ENCODE assay signal across 22 cellular contexts in the genomic region with DNA sequence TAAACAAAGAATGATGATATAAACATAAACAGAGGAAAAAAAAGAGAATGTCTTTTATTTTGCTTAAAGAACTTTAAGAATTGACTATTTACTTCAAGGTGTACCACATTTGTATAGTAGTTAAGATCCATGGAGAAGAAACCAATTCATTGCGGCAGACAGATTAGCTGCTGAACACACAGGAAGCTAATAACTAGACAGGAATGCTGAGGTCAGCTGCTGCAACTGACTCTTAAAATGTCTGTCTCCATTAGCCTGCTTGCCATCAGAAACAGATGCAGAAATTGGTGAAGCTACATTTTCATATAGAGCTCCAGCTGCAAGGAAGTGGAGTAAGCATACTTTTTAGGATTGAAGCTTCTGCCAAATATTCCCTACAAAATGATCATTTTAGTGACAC.
A peak's percentile ranks its signal among the peaks of the same experiment; 100 is the strongest.
DNase-seq lines count a peak whose midpoint lies in the region; ATAC-seq, FAIRE-seq and TF ChIP-seq lines count a peak whose summit lies in the region.
"Had no signal": no experiment of that assay in that cellular context is flagged by ENCODE, and none has a peak within 500 bp of the region (broad histone marks: within the 10 kb centered on the region; RNA-seq: fewer than 3 reads in every experiment).

No MANE protein-coding gene starts in this region.

- no peak for TF ChIP-seq CTCF in D721Med (IDR thresholded peaks at IDR 0.05; ENCODE audit: insufficient read depth, missing control alignments)
- no peak for TF ChIP-seq CTCF in choroid plexus epithelial cell (conservative IDR thresholded peaks at IDR 0.05; ENCODE audit: low read depth, low read length)

- no peak for DNase-seq in D721Med (ENCODE audit: insufficient read length, low spot score)
- peak; percentile 40 for DNase-seq in NCI-H226
- DNase-seq in choroid plexus epithelial cell (ENCODE audit: low read depth) = peak; percentile 50
- peak; percentile 15 for DNase-seq in pulmonary artery endothelial cell (ENCODE audit: low read depth, low spot score)
- DNase-seq in activated gamma-delta T cell treated with Interleukin-2 at 50 U/mL for 16 hours = no peak
- no peak for DNase-seq in NCI-H1930 (lab: John Stamatoyannopoulos, UW)
- DNase-seq: activated B cell treated with CpG ODN at 0.5 μM for 24 hours; activated CD4-positive, alpha-beta memory T cell treated with anti-CD3 and anti-CD28 coated beads for 36 hours; activated effector memory CD4-positive, alpha-beta T cell treated with anti-CD3 and anti-CD28 coated beads, Interleukin-2, amount 50 U/mL, for 16 hours; adrenal gland; caudate nucleus; gastrocnemius medialis; Karpas-422; NCI-H1092 treated with DMSO at 0.1 percent for 48 hours; NCI-H774; PC-9; stimulated activated CD4-positive, alpha-beta T cell treated with anti-CD3 and anti-CD28 coated beads, Interleukin-1b, Interleukin-23, amount 100 ng/mL, for 48 hours; stimulated activated naive CD4-positive, alpha-beta T cell treated with Interleukin-2 at 50 U/mL for 16 hours had no signal

- ATAC-seq in HG03139 (IDR thresholded peaks at IDR 0.05; ENCODE audit: unreplicated experiment) = no peak
- ATAC-seq: gastrocnemius medialis, HCT116, left lobe of liver had no signal

- FAIRE-seq in D721Med (lab: Jason Lieb, UNC) = peak; percentile 21

- H3K4me3 ChIP-seq in choroid plexus epithelial cell (ENCODE audit: low read depth, low read length) = no peak overlapping the region
- H3K4me3 ChIP-seq: adrenal gland, gastrocnemius medialis, PC-9, tibial nerve had no signal

Comparison
In these comparisons a context has a peak if more than half of its experiments do, and no peak if none do; other contexts are left out.
1. DNase-seq: peak in NCI-H226 (single experiment), choroid plexus epithelial cell (single experiment) and pulmonary artery endothelial cell (single experiment); none in D721Med (single experiment), activated gamma-delta T cell treated with Interleukin-2 at 50 U/mL for 16 hours (single experiment) and NCI-H1930 (0 of 2).